Comparison of ENCODE assay signal across 7 cellular contexts in genomic region chr1:99645699-99646531, GRCh38. TPM values are rescaled to one million over a fixed set of nuclear protein-coding genes. Genes with fewer than 3 reads are reported as not detected.
DNase-seq lines count a peak whose midpoint lies in the region; ATAC-seq, FAIRE-seq and TF ChIP-seq lines count a peak whose summit lies in the region.

Gene PALMD (plus strand): TSS chr1:99646113. CDS start chr1:99646318, 205 bp downstream.

- H3K27me3 ChIP-seq in bronchial epithelial cell (ENCODE audit: control insufficient read depth, insufficient read depth, low read length) (no peaks in the 10 kb centered on the region), right lobe of liver (no peaks in the 10 kb centered on the region), tibial nerve (no peaks in the 10 kb centered on the region)

- peak; percentile 74 for TF ChIP-seq POLR2A in right lobe of liver (IDR thresholded peaks at IDR 0.05)
- TF ChIP-seq POLR2A in tibial nerve (IDR thresholded peaks at IDR 0.05) = peak in 1 of 2 donors; percentile 13

- peak within 1 kb of the TSS; percentile 79 to 87 (median 86) for H3K27ac ChIP-seq in right lobe of liver
- peak within 1 kb of the TSS; percentile 37 to 85 (median 70) for H3K27ac ChIP-seq in tibial nerve

- H3K4me1 ChIP-seq in right lobe of liver (peaks cover 0 to 34% (median 11%) of the 10 kb centered on the region in 4 donors), tibial nerve (peaks cover 0 to 52% (median 0%) of the 10 kb centered on the region in 4 donors)

- peak; percentile 76 for FAIRE-seq in bronchial epithelial cell (lab: Jason Lieb, UNC)

- H3K36me3 ChIP-seq in bronchial epithelial cell (ENCODE audit: control insufficient read depth, insufficient read depth, low read length) = no peaks in the 10 kb centered on the region
- H3K36me3 ChIP-seq in right lobe of liver = no peaks in the 10 kb centered on the region
- H3K36me3 ChIP-seq in tibial nerve = no peaks in the 10 kb centered on the region

- peak in 1 of 2 donors; percentile 59 for TF ChIP-seq EP300 in tibial nerve (IDR thresholded peaks at IDR 0.05)

- DNase-seq in NCI-H2029 (lab: John Stamatoyannopoulos, UW) (peak; percentile 74), bronchial epithelial cell (ENCODE audit: low read depth) (peak; percentile 82), right lobe of liver (peak; percentile 56 to 75 (median 72)), tibial nerve (ENCODE audit: low spot score in 2 of 2) (peak in 1 of 2 donors; percentile 34), SW 1271 (lab: John Stamatoyannopoulos, UW) (no peak)
- no peak for DNase-seq in effector CD4-positive, alpha-beta T cell

- peak within 1 kb of the TSS; percentile 57 for H3K4me3 ChIP-seq in bronchial epithelial cell (ENCODE audit: low read depth, low read length)
- H3K4me3 ChIP-seq in right lobe of liver = peak within 1 kb of the TSS; percentile 43 to 61 (median 58)
- peak within 1 kb of the TSS; percentile 14 to 49 (median 34) for H3K4me3 ChIP-seq in tibial nerve

- TF ChIP-seq CTCF in bronchial epithelial cell (IDR thresholded peaks at IDR 0.05; ENCODE audit: insufficient read depth, low read length, severe bottlenecking) = no peak
- no peak for TF ChIP-seq CTCF in right lobe of liver (IDR thresholded peaks at IDR 0.05)
- TF ChIP-seq CTCF in tibial nerve (IDR thresholded peaks at IDR 0.05) = no peak

- 5% methylated on average over 15 of the region's 17 CpGs for WGBS in right lobe of liver (ENCODE audit: insufficient coverage, low coverage, low lambda C conversion rate, missing lambda C conversion rate)
- WGBS in tibial nerve, 2 donors = 9 to 20% methylated on average over 17 of the region's 17 CpGs

- intact Hi-C loops in right lobe of liver (cut with DNase I) = no loop called here

- ATAC-seq in right lobe of liver (peak; percentile 63 to 81 (median 74)), HG03457 (IDR thresholded peaks at IDR 0.05; ENCODE audit: unreplicated experiment) (no peak)

- no peaks in the 10 kb centered on the region for H3K9me3 ChIP-seq in right lobe of liver
- H3K9me3 ChIP-seq in tibial nerve = no peaks in the 10 kb centered on the region

RNA-seq across cellular contexts. Expression of gene PALMD, which starts in this region (rescaled TPM):
- total RNA-seq in bronchial epithelial cell (1.3 and 4.7 TPM in 2 replicates), right lobe of liver (10 to 100 TPM; 15.0 to 21.1 (median 18.2) TPM), tibial nerve (100 to 1,000 TPM in 1 of 4 donors, 10 to 100 TPM in 3; 64.5 to 105 (median 72.0) TPM)

Comparison
In these comparisons a context has a peak if more than half of its experiments do, and no peak if none do; other contexts are left out.
1. DNase-seq: peak in NCI-H2029 (single experiment), bronchial epithelial cell (single experiment) and right lobe of liver (3 of 3); none in effector CD4-positive, alpha-beta T cell (single experiment) and SW 1271 (0 of 2).
2. Peak in every context shown above with its lines, with median percentiles within 50 percentile points of each other: H3K4me3 ChIP-seq.